Comparison of ENCODE assay signal across 22 cellular contexts in the genomic region with DNA sequence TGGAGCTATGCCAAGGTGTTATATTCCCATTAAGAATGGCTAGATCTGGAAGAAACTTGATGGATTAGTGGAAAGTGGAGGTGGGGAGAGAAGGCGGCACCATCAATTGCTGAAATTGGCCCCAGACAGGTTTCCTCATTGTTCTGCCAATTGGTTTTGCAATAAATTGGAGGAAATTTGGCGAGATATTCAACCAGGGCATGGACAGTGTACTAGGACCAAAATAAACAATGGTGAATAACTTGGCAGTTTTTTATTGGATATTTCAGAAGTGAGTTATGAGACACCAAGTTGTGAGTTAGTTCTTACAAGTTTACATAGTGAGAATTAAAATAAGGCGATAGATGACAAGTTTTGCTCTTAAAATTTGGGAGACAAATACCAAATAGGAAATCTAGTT. TPM values are rescaled to one million over a fixed set of nuclear protein-coding genes. Genes with fewer than 3 reads are reported as not detected.
DNase-seq lines count a peak whose midpoint lies in the region; ATAC-seq, FAIRE-seq and TF ChIP-seq lines count a peak whose summit lies in the region.
"Had no signal": no experiment of that assay in that cellular context is flagged by ENCODE, and none has a peak within 500 bp of the region (broad histone marks: within the 10 kb centered on the region; RNA-seq: fewer than 3 reads in every experiment).

No MANE protein-coding gene starts in this region.

- H3K9me3 ChIP-seq in GM23248 (ENCODE audit: low read depth), result no peaks in the 10 kb centered on the region
- no peaks in the 10 kb centered on the region for H3K9me3 ChIP-seq in pancreas
- H3K9me3 ChIP-seq: BE2C, HAP-1, SJSA1 had no signal

- H3K27ac ChIP-seq in GM23248, result no peak overlapping the region
- peak overlapping the region in 2 of 4 donors; percentile 5 to 6 for H3K27ac ChIP-seq in pancreas
- H3K27ac ChIP-seq: SJSA1 had no signal

- intact Hi-C loops in pancreas (cut with DNase I), result no loop called here

- no peak overlapping the region for H3K4me3 Mint-ChIP-seq in T-helper 2 cell treated with Interferon-gamma antibody and Interleukin-4, amounts not matched to agents 5 μg/mL and 100 μg/mL, for 36 hours
- H3K4me3 Mint-ChIP-seq: GM23338, IgD-negative memory B cell had no signal

- no peaks in the 10 kb centered on the region for H3F3A ChIP-seq in GM23248 (ENCODE audit: insufficient read depth)

- no peak for TF ChIP-seq CTCF in LNCaP clone FGC (IDR thresholded peaks at IDR 0.05; ENCODE audit: control insufficient read depth, extremely low read depth, insufficient read depth)
- no peak for TF ChIP-seq CTCF in pancreas (IDR thresholded peaks at IDR 0.05)

- WGBS in GM23248 (ENCODE audit: low coverage in 1 of 2, low lambda C conversion rate in 2 of 2, missing lambda C conversion rate in 2 of 2), 2 experiments, result 10 to 11% methylated on average over 3 of the region's 3 CpGs
- WGBS in pancreas, 2 donors, result 69 to 78% methylated on average over 3 of the region's 3 CpGs

- no peak overlapping the region for H3K27ac Mint-ChIP-seq in T-helper 2 cell treated with Interferon-gamma antibody and Interleukin-4, amounts not matched to agents 5 μg/mL and 100 μg/mL, for 36 hours
- H3K27ac Mint-ChIP-seq: GM23338, IgD-negative memory B cell had no signal

- H3K36me3 ChIP-seq in GM23248 (ENCODE audit: low read depth) (no peaks in the 10 kb centered on the region), pancreas (no peaks in the 10 kb centered on the region)
- H3K36me3 ChIP-seq: BE2C, HAP-1, SJSA1 had no signal

- H3K36me3 Mint-ChIP-seq in T-helper 2 cell treated with Interferon-gamma antibody and Interleukin-4, amounts not matched to agents 5 μg/mL and 100 μg/mL, for 36 hours (ENCODE audit: low read depth), result no peaks in the 10 kb centered on the region
- H3K36me3 Mint-ChIP-seq: IgD-negative memory B cell had no signal

- H3K4me3 ChIP-seq in GM23248 (no peak overlapping the region), LNCaP clone FGC (ENCODE audit: low read depth, low read length) (no peak overlapping the region), pancreas (no peak overlapping the region)
- H3K4me3 ChIP-seq: GM23338, HAP-1, SJSA1 had no signal

- H3K79me2 ChIP-seq in GM23248 (ENCODE audit: insufficient read depth), result no peaks in the 10 kb centered on the region

- no peaks in the 10 kb centered on the region for H3K9me2 ChIP-seq in GM23248 (ENCODE audit: insufficient read depth)

- peak; percentile 33 for DNase-seq in GM23248
- peak; percentile 87 for DNase-seq in LNCaP clone FGC (ENCODE audit: low read depth)
- peak; percentile 24 for DNase-seq in fibroblast of gingiva (ENCODE audit: low read depth)
- DNase-seq in pancreas, result peak in 2 of 6 donors; percentile 20 to 43
- DNase-seq in stimulated activated CD4-positive, alpha-beta T cell treated with anti-CD3 and anti-CD28 coated beads, Interleukin-2, amount 100 ng/mL, for 48 hours, result no peak
- no peak for DNase-seq in stimulated activated CD8-positive, alpha-beta memory T cell treated with anti-CD3 and anti-CD28 coated beads, Interleukin-4, amount 100 ng/mL, for 48 hours
- DNase-seq in T-helper 2 cell treated with Interferon-gamma antibody and Interleukin-4, amounts not matched to agents 5 μg/mL and 100 μg/mL, for 36 hours (ENCODE audit: low spot score), result no peak
- DNase-seq: BE2C, Calu3, Karpas-422, NCI-H1092, NCI-H1436 treated with DMSO at 0.1 percent for 48 hours, NCI-H1930, NCI-H510A, OCI-M1 had no signal

- H3K9ac ChIP-seq in GM23248, result no peak overlapping the region

- no peaks in the 10 kb centered on the region for H3K27me3 ChIP-seq in GM23248 (replicated peaks; ENCODE audit: insufficient read depth)
- no peaks in the 10 kb centered on the region for H3K27me3 ChIP-seq in pancreas
- H3K27me3 ChIP-seq: BE2C, SJSA1 had no signal

- no peak overlapping the region for H3K4me2 ChIP-seq in GM23248 (ENCODE audit: unreplicated experiment)
- H3K4me2 ChIP-seq: GM23338 had no signal

- no peaks in the 10 kb centered on the region for H4K20me1 ChIP-seq in GM23248 (ENCODE audit: insufficient read depth)

- H3K27me3 Mint-ChIP-seq in T-helper 2 cell treated with Interferon-gamma antibody and Interleukin-4, amounts not matched to agents 5 μg/mL and 100 μg/mL, for 36 hours (ENCODE audit: low read depth), result no peaks in the 10 kb centered on the region
- H3K27me3 Mint-ChIP-seq: IgD-negative memory B cell had no signal

- no peaks in the 10 kb centered on the region for H3K4me1 ChIP-seq in GM23248 (ENCODE audit: insufficient read depth)
- H3K4me1 ChIP-seq in pancreas, result no peaks in the 10 kb centered on the region
- H3K4me1 ChIP-seq: BE2C, HAP-1, SJSA1 had no signal

- no peak for FAIRE-seq in pancreas (lab: Jason Lieb, UNC)
- FAIRE-seq: GM12891 had no signal

- no peaks in the 10 kb centered on the region for H3K4me1 Mint-ChIP-seq in T-helper 2 cell treated with Interferon-gamma antibody and Interleukin-4, amounts not matched to agents 5 μg/mL and 100 μg/mL, for 36 hours (ENCODE audit: low read depth)
- H3K4me1 Mint-ChIP-seq: GM23338, IgD-negative memory B cell had no signal

- in situ Hi-C loops in GM23248 (cut with MboI), result no loop called here

- ATAC-seq in pancreas, result peak; percentile 46 to 72 (median 59)
- ATAC-seq: GM23338, Right ventricle myocardium inferior had no signal

- peaks cover 3% of the 10 kb centered on the region for H3K9me3 Mint-ChIP-seq in T-helper 2 cell treated with Interferon-gamma antibody and Interleukin-4, amounts not matched to agents 5 μg/mL and 100 μg/mL, for 36 hours
- H3K9me3 Mint-ChIP-seq: GM23338 had no signal

- H2AFZ ChIP-seq in GM23248, result no peak overlapping the region
- H2AFZ ChIP-seq: GM23338 had no signal

RNA-seq across cellular contexts. Expression of a gene that starts 41.1 kb away (rescaled TPM):
- total RNA-seq in GM23248 (2014; rRNA removed; shearing (Covaris generic)), result 13.8 and 16.6 TPM in 2 replicates
- polyA plus RNA-seq in GM23248 (2016; fragmentation: Nextera tagmentation; extraction: Ambion mirVana), result 18.5 and 20.8 TPM in 2 replicates
- total RNA-seq in pancreas, result 10 to 100 TPM; 22.7 to 76.1 (median 34.2) TPM
- 10 to 100 TPM; 26.0 to 31.9 TPM for polyA plus RNA-seq in pancreas
- total RNA-seq: G401 had no signal
- polyA plus RNA-seq: IgD-negative memory B cell had no signal

Comparison
In these comparisons a context has a peak if more than half of its experiments do, and no peak if none do; other contexts are left out.
1. DNase-seq: peak in GM23248 (single experiment), LNCaP clone FGC (single experiment) and fibroblast of gingiva (single experiment); none in stimulated activated CD4-positive, alpha-beta T cell treated with anti-CD3 and anti-CD28 coated beads, Interleukin-2, amount 100 ng/mL, for 48 hours (0 of 2), stimulated activated CD8-positive, alpha-beta memory T cell treated with anti-CD3 and anti-CD28 coated beads, Interleukin-4, amount 100 ng/mL, for 48 hours (single experiment) and T-helper 2 cell treated with Interferon-gamma antibody and Interleukin-4, amounts not matched to agents 5 μg/mL and 100 μg/mL, for 36 hours (single experiment).